Comparison of ENCODE assay signal across 13 cellular contexts in the genomic region with DNA sequence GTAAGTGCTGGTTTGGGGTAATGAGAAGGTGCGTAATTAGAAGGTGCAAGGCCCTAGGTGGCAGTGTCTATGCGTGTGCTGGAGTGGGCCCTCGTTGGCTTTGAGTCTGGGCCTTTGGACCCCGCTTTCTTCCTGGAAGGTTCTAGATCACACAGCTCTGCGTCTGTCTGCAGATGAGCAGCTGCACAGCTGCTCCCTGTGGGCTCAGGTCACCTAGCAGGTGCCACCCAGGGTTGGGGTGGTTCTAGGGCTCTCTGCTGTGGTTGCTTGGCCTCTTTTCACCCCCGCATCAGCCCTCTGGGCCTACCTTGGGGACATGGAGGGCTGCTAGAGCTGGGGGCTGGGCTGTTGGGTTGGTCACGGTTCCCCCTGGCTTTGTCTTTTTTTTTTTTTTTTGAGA. TPM values are rescaled to one million over a fixed set of nuclear protein-coding genes. Genes with fewer than 3 reads are reported as not detected.
DNase-seq lines count a peak whose midpoint lies in the region; ATAC-seq and TF ChIP-seq lines count a peak whose summit lies in the region.
"Had no signal": no experiment of that assay in that cellular context is flagged by ENCODE, and none has a peak within 500 bp of the region (broad histone marks: within the 10 kb centered on the region; RNA-seq: fewer than 3 reads in every experiment).

No MANE protein-coding gene starts in this region.

- H3K36me3 ChIP-seq in A673 (ENCODE audit: insufficient read depth, low read length, poor library complexity, severe bottlenecking), result no peaks in the 10 kb centered on the region
- H3K36me3 ChIP-seq: ascending aorta, neural progenitor cell had no signal

- no peak overlapping the region for H3K4me3 ChIP-seq in A673 (ENCODE audit: low read depth, low read length, poor library complexity, severe bottlenecking)
- H3K4me3 ChIP-seq in GM12865 (ENCODE audit: low read depth, low read length), result peak overlapping the region; percentile 39
- H3K4me3 ChIP-seq: ascending aorta, neural progenitor cell had no signal

- DNase-seq in A673 (ENCODE audit: low spot score) (no peak), GM12865 (ENCODE audit: low read depth) (no peak), nephron progenitor cell (no peak), NOMO-1 (lab: John Stamatoyannopoulos, UW; ENCODE audit: unreplicated experiment in 2 of 2) (no peak), G401 (ENCODE audit: low spot score) (no peak)
- DNase-seq: NCI-H510A treated with DMSO at 0.1 percent for 48 hours; SIG-M5; stimulated activated naive CD8-positive, alpha-beta T cell treated with anti-CD3 and anti-CD28 coated beads, Interleukin-15, amount 100 ng/mL, for 72 hours had no signal

- POLR2A ChIA-PET in A673 (lab: Charles Lee; ENCODE audit: low non-redundant PET), result no interaction called here

- in situ Hi-C loops in G401 (cut with HindIII; ENCODE audit: low sequenced_read_pairs), result no loop called here

- H3K27me3 Mint-ChIP-seq in nephron progenitor cell (ENCODE audit: low read depth, poor library complexity), result no peaks in the 10 kb centered on the region
- H3K27me3 Mint-ChIP-seq: stimulated activated naive CD8-positive, alpha-beta T cell treated with anti-CD3 and anti-CD28 coated beads, Interleukin-15, amount 100 ng/mL, for 72 hours had no signal

- CTCF ChIA-PET in A673 (lab: Charles Lee), result no interaction called here

- H3K36me3 Mint-ChIP-seq in nephron progenitor cell (ENCODE audit: low read depth), result no peaks in the 10 kb centered on the region
- H3K36me3 Mint-ChIP-seq: neural progenitor cell had no signal

- H3K27ac ChIP-seq in A673 (ENCODE audit: low read depth, low read length, poor library complexity, severe bottlenecking) (peak overlapping the region; percentile 46), angular gyrus (ENCODE audit: low read depth, low read length) (peak overlapping the region; percentile 66)
- H3K27ac ChIP-seq: neural progenitor cell had no signal

- no TSS peak for BruUV-seq in A673 (replicated peaks; lab: Mats Ljungman, UMichigan)

- no peak overlapping the region for H3K27ac Mint-ChIP-seq in nephron progenitor cell

- peak overlapping the region; percentile 2 for H3K4me3 Mint-ChIP-seq in nephron progenitor cell
- H3K4me3 Mint-ChIP-seq: stimulated activated naive CD8-positive, alpha-beta T cell treated with anti-CD3 and anti-CD28 coated beads, Interleukin-15, amount 100 ng/mL, for 72 hours had no signal

- peaks cover 78% of the 10 kb centered on the region for H3K4me1 Mint-ChIP-seq in nephron progenitor cell

- H3K9me3 ChIP-seq in A673 (ENCODE audit: low read depth, low read length, poor library complexity, severe bottlenecking), result no peaks in the 10 kb centered on the region
- H3K9me3 ChIP-seq: ascending aorta had no signal

- ATAC-seq in HG02571 (IDR thresholded peaks at IDR 0.05; ENCODE audit: unreplicated experiment) (no peak), esophagus mucosa (no peak)
- ATAC-seq: stimulated activated naive CD8-positive, alpha-beta T cell treated with anti-CD3 and anti-CD28 coated beads, Interleukin-15, amount 100 ng/mL, for 72 hours had no signal

- intact Hi-C loops in A673 (cut with micrococcal nuclease; ENCODE audit: unreplicated experiment), result no loop called here

- no peaks in the 10 kb centered on the region for H3K27me3 ChIP-seq in A673 (replicated peaks; ENCODE audit: insufficient read depth, low read depth, low read length, poor library complexity)
- H3K27me3 ChIP-seq: ascending aorta, neural progenitor cell had no signal

- peaks cover 66% of the 10 kb centered on the region for H3K4me1 ChIP-seq in A673 (ENCODE audit: insufficient read depth, low read length, poor library complexity, severe bottlenecking)
- H3K4me1 ChIP-seq: ascending aorta had no signal

- H3K9me3 Mint-ChIP-seq in nephron progenitor cell, result no peaks in the 10 kb centered on the region
- H3K9me3 Mint-ChIP-seq: neural progenitor cell; stimulated activated naive CD8-positive, alpha-beta T cell treated with anti-CD3 and anti-CD28 coated beads, Interleukin-15, amount 100 ng/mL, for 72 hours had no signal

- TF ChIP-seq CTCF in A673 (conservative IDR thresholded peaks at IDR 0.05; ENCODE audit: low read depth, low read length), result no peak
- no peak for TF ChIP-seq CTCF in GM12865 (IDR thresholded peaks at IDR 0.05; ENCODE audit: insufficient read depth, low read depth, low read length, missing control alignments)
- TF ChIP-seq CTCF in nephron progenitor cell (IDR thresholded peaks at IDR 0.05), result no peak

RNA-seq across cellular contexts. Expression of a gene that starts 10.4 kb away (rescaled TPM):
- total RNA-seq in A673 (2021) (16.2 and 20.9 TPM in 2 replicates), esophagus mucosa (3.9 TPM)
- total RNA-seq in G401 (2014; rRNA removed; shearing (Covaris generic)), result 6.2 and 6.7 TPM in 2 replicates
